Comparison of ENCODE assay signal across 16 cellular contexts in the genomic region with DNA sequence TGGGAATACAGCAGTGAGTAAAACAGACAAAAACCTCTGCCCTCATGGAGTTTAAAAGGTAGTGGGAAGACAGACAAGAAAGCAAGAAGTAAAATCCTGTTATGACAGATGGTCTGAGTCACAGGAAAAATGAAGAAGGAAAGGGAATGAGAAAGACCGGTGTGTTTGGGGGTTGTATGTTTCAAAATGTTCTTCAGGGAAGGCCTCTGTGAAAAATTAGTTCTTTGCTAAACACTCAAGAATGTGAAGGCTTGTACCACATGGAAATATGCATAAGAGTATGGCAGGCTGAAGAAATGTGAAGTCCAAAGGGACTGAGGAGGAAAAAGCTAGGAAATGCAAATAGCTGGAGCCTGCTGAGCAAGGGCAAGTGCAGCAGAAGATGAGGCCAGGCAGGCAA.
DNase-seq lines count a peak whose midpoint lies in the region; FAIRE-seq and TF ChIP-seq lines count a peak whose summit lies in the region.
"Had no signal": no experiment of that assay in that cellular context is flagged by ENCODE, and none has a peak within 500 bp of the region (broad histone marks: within the 10 kb centered on the region; RNA-seq: fewer than 3 reads in every experiment).

No MANE protein-coding gene starts in this region.

- no peak overlapping the region for H3K27ac ChIP-seq in endothelial cell of umbilical vein (ENCODE audit: insufficient read depth, low read depth, low read length)
- H3K27ac ChIP-seq in ovary: no peak overlapping the region
- no peak overlapping the region for H3K27ac ChIP-seq in brain microvascular endothelial cell

- WGBS in ovary, 3 donors: 67 to 80% (median 78%) methylated on average over 1 of the region's 1 CpG

- H3K36me3 ChIP-seq in endothelial cell of umbilical vein (ENCODE audit: control insufficient read depth in 2 of 2, extremely low read depth in 1 of 2, insufficient read depth in 2 of 2, low read length in 2 of 2): no peaks in the 10 kb centered on the region
- no peaks in the 10 kb centered on the region for H3K36me3 ChIP-seq in ovary
- H3K36me3 ChIP-seq in brain microvascular endothelial cell (replicated peaks): no peaks in the 10 kb centered on the region

- no peaks in the 10 kb centered on the region for H3K79me2 ChIP-seq in endothelial cell of umbilical vein (ENCODE audit: control insufficient read depth, insufficient read depth, low read length)

- H3K4me3 ChIP-seq in endothelial cell of umbilical vein (replicated peaks in 1 of 3; ENCODE audit: insufficient read depth in 1 of 3, low read depth in 1 of 3, low read length in 3 of 3): no peak overlapping the region
- no peak overlapping the region for H3K4me3 ChIP-seq in ovary
- H3K4me3 ChIP-seq in brain microvascular endothelial cell (ENCODE audit: low read depth, low read length): no peak overlapping the region

- dilution Hi-C loops in endothelial cell of umbilical vein (cut with MboI; ENCODE audit: extremely low pct_ligation_motif_present, low sequenced_read_pairs): no loop called here

- no peak overlapping the region for H3K4me2 ChIP-seq in endothelial cell of umbilical vein (ENCODE audit: insufficient read depth, low read length)

- no peak for TF ChIP-seq CTCF in endothelial cell of umbilical vein (IDR thresholded peaks at IDR 0.05; ENCODE audit: extremely low read depth in 1 of 2, insufficient read depth in 1 of 2, low read depth in 1 of 2, low read length in 2 of 2)
- TF ChIP-seq CTCF in ovary (IDR thresholded peaks at IDR 0.05): no peak
- no peak for TF ChIP-seq CTCF in brain microvascular endothelial cell (IDR thresholded peaks at IDR 0.05; ENCODE audit: low read depth, low read length, missing control alignments)

- intact Hi-C loops in endothelial cell of umbilical vein (cut with micrococcal nuclease): no loop called here
- intact Hi-C loops in ovary (cut with DNase I): no loop called here

- in situ Hi-C loops in brain microvascular endothelial cell (cut with HindIII; ENCODE audit: low pct_ligation_motif_present, low sequenced_read_pairs): no loop called here

- H2AFZ ChIP-seq in endothelial cell of umbilical vein (ENCODE audit: low read depth, low read length): peak overlapping the region; percentile 42

- CTCF ChIA-PET in endothelial cell of umbilical vein (lab: Charles Lee): no interaction called here

- BruUV-seq in endothelial cell of umbilical vein (replicated peaks; lab: Mats Ljungman, UMichigan): no TSS peak

- no peaks in the 10 kb centered on the region for H3K4me1 ChIP-seq in endothelial cell of umbilical vein (ENCODE audit: control insufficient read depth, extremely low read depth, insufficient read depth, low read length)
- no peaks in the 10 kb centered on the region for H3K4me1 ChIP-seq in ovary (ENCODE audit: insufficient read depth)

- DNase-seq in HT1080 (ENCODE audit: low read depth) (peak; percentile 36), endothelial cell of umbilical vein (ENCODE audit: low read depth, low spot score) (peak; percentile 11), kidney glomerular epithelial cell (lab: John Stamatoyannopoulos, UW) (peak; percentile 13), NCI-H82 (lab: John Stamatoyannopoulos, UW) (no peak), ovary (no peak), H4 (ENCODE audit: low spot score) (no peak), brain microvascular endothelial cell (no peak)
- DNase-seq: activated CD4-positive, alpha-beta T cell treated with anti-CD3 and anti-CD28 coated beads for 48 hours; activated naive CD8-positive, alpha-beta T cell treated with anti-CD3 and anti-CD28 coated beads, Interleukin-2, amount 50 U/mL, for 24 hours; activated T-cell treated with anti-CD3 and anti-CD28 coated beads, Interleukin-2, amount 50 U/mL, for 1 hour; CD4-positive, alpha-beta memory T cell; NCI-H446; occipital lobe; SIG-M5; small intestine; stimulated activated naive CD8-positive, alpha-beta T cell treated with anti-CD3 and anti-CD28 coated beads, Interleukin-15, Interleukin-2, amounts not matched to agents 100 U/mL and 50 U/mL, for 24 hours had no signal

- H3K9ac ChIP-seq in endothelial cell of umbilical vein (replicated peaks; ENCODE audit: extremely low read depth, insufficient read depth, low read length): no peak overlapping the region

- POLR2A ChIA-PET in endothelial cell of umbilical vein (lab: Charles Lee): no interaction called here

- no peak for FAIRE-seq in endothelial cell of umbilical vein (lab: Jason Lieb, UNC)
- FAIRE-seq: small intestine had no signal

- no peak for TF ChIP-seq EP300 in ovary (IDR thresholded peaks at IDR 0.05)

- no peaks in the 10 kb centered on the region for H3K9me3 ChIP-seq in endothelial cell of umbilical vein (replicated peaks; ENCODE audit: control insufficient read depth, insufficient read depth, low read length)
- no peaks in the 10 kb centered on the region for H3K9me3 ChIP-seq in ovary

- no peaks in the 10 kb centered on the region for H3K9me1 ChIP-seq in endothelial cell of umbilical vein (replicated peaks; ENCODE audit: control insufficient read depth, extremely low read depth, insufficient read depth, low read length)

- H3K27me3 ChIP-seq in endothelial cell of umbilical vein (ENCODE audit: control insufficient read depth in 2 of 2, insufficient read depth in 2 of 2, low read length in 2 of 2): no peaks in the 10 kb centered on the region
- no peaks in the 10 kb centered on the region for H3K27me3 ChIP-seq in ovary
- H3K27me3 ChIP-seq in brain microvascular endothelial cell (replicated peaks): no peaks in the 10 kb centered on the region

- H4K20me1 ChIP-seq in endothelial cell of umbilical vein (replicated peaks; ENCODE audit: control insufficient read depth, extremely low read depth, insufficient read depth, low read length): no peaks in the 10 kb centered on the region

- TF ChIP-seq POLR2A in endothelial cell of umbilical vein (IDR thresholded peaks at IDR 0.05; ENCODE audit: low read depth, low read length): no peak
- TF ChIP-seq POLR2A in ovary (IDR thresholded peaks at IDR 0.05): no peak

TF ChIP-seq in endothelial cell of umbilical vein, 7 proteins besides CTCF, POLR2A, EP300 and RAD21:
- TF ChIP-seq MAX (IDR thresholded peaks at IDR 0.05; ENCODE audit: insufficient read depth, insufficient read length): no peak
- TF ChIP-seq MYC (IDR thresholded peaks at IDR 0.05; ENCODE audit: low read depth, low read length): no peak
- TF ChIP-seq POLR2AphosphoS5 (IDR thresholded peaks at IDR 0.05; ENCODE audit: insufficient read depth, low read depth, low read length): no peak
- no peak for TF ChIP-seq GATA2 (IDR thresholded peaks at IDR 0.05; ENCODE audit: insufficient read depth, insufficient read length, low read depth, low read length)
- TF ChIP-seq EZH2 (IDR thresholded peaks at IDR 0.05; ENCODE audit: borderline replicate concordance, low read depth, low read length, severe bottlenecking): no peak
- TF ChIP-seq JUN (IDR thresholded peaks at IDR 0.05; ENCODE audit: borderline replicate concordance, insufficient read depth, insufficient read length, low read depth): no peak
- TF ChIP-seq FOS (IDR thresholded peaks at IDR 0.05; ENCODE audit: borderline replicate concordance, insufficient read depth, low read length): peak; percentile 32

Comparison
In these comparisons a context has a peak if more than half of its experiments do, and no peak if none do; other contexts are left out.
1. DNase-seq: peak in HT1080 (single experiment), endothelial cell of umbilical vein (single experiment) and kidney glomerular epithelial cell (single experiment); none in NCI-H82 (single experiment), ovary (0 of 5), H4 (single experiment) and brain microvascular endothelial cell (single experiment).